8 cellular contexts compared by ENCODE assay signal in genomic region chr16:75304521-75305363, GRCh38. TPM values are rescaled to one million over a fixed set of nuclear protein-coding genes. Genes with fewer than 3 reads are reported as not detected.
DNase-seq lines count a peak whose midpoint lies in the region; ATAC-seq and TF ChIP-seq lines count a peak whose summit lies in the region.

No MANE protein-coding gene starts in this region.

- peak; percentile 24 for DNase-seq in activated CD4-positive, alpha-beta T cell treated with anti-CD3 and anti-CD28 coated beads for 36 hours
- DNase-seq in activated CD4-positive, alpha-beta T cell treated with anti-CD3 and anti-CD28 coated beads, Interleukin-2, amount 10 ng/mL, durations not matched to agents 7 days and 5 days: no peak
- DNase-seq in astrocyte of the cerebellum (ENCODE audit: low read depth) (peak; percentile 76), kidney tubule cell (ENCODE audit: low spot score) (peak; percentile 89), stromal cell of bone marrow (ENCODE audit: low read depth) (peak; percentile 94), NCI-H446 (lab: John Stamatoyannopoulos, UW) (no peak)

- no peak overlapping the region for H3K4me3 Mint-ChIP-seq in activated CD4-positive, alpha-beta T cell treated with anti-CD3 and anti-CD28 coated beads for 36 hours
- no peak overlapping the region for H3K4me3 Mint-ChIP-seq in activated CD4-positive, alpha-beta T cell treated with anti-CD3 and anti-CD28 coated beads, Interleukin-2, amount 10 ng/mL, durations not matched to agents 7 days and 5 days

- H3K36me3 Mint-ChIP-seq in activated CD4-positive, alpha-beta T cell treated with anti-CD3 and anti-CD28 coated beads for 36 hours (ENCODE audit: low read depth): peaks cover 43% of the 10 kb centered on the region
- peaks cover 32% of the 10 kb centered on the region for H3K36me3 Mint-ChIP-seq in activated CD4-positive, alpha-beta T cell treated with anti-CD3 and anti-CD28 coated beads, Interleukin-2, amount 10 ng/mL, durations not matched to agents 7 days and 5 days (ENCODE audit: low read depth)

- H3K4me1 Mint-ChIP-seq in activated CD4-positive, alpha-beta T cell treated with anti-CD3 and anti-CD28 coated beads for 36 hours: peaks cover 29% of the 10 kb centered on the region
- peaks cover 23% of the 10 kb centered on the region for H3K4me1 Mint-ChIP-seq in activated CD4-positive, alpha-beta T cell treated with anti-CD3 and anti-CD28 coated beads, Interleukin-2, amount 10 ng/mL, durations not matched to agents 7 days and 5 days

- intact Hi-C loops in activated CD4-positive, alpha-beta T cell treated with anti-CD3 and anti-CD28 coated beads for 36 hours (cut with DNase I, micrococcal nuclease): loop anchor here (1.0 to 5.0 kb wide), 3 partner anchors 16 to 80 kb away; no protein-coding TSS in a partner anchor

- no peaks in the 10 kb centered on the region for H3K9me3 Mint-ChIP-seq in activated CD4-positive, alpha-beta T cell treated with anti-CD3 and anti-CD28 coated beads for 36 hours (ENCODE audit: low read depth)
- no peaks in the 10 kb centered on the region for H3K9me3 Mint-ChIP-seq in activated CD4-positive, alpha-beta T cell treated with anti-CD3 and anti-CD28 coated beads, Interleukin-2, amount 10 ng/mL, durations not matched to agents 7 days and 5 days

- POLR2A ChIA-PET in activated CD4-positive, alpha-beta T cell treated with anti-CD3 and anti-CD28 coated beads for 36 hours (lab: Charles Lee): no interaction called here
- POLR2A ChIA-PET in activated CD4-positive, alpha-beta T cell treated with anti-CD3 and anti-CD28 coated beads, Interleukin-2, amount 10 ng/mL, durations not matched to agents 7 days and 5 days (lab: Charles Lee): no interaction called here

- in situ Hi-C loops in astrocyte of the cerebellum (cut with HindIII; ENCODE audit: low sequenced_read_pairs): loop anchor here (5.0 kb wide), 2 partner anchors 48 to 67 kb away; no protein-coding TSS in a partner anchor

- CTCF ChIA-PET in activated CD4-positive, alpha-beta T cell treated with anti-CD3 and anti-CD28 coated beads for 36 hours (lab: Charles Lee): interaction anchor here (0.6 to 2.7 kb wide), 8 partner anchors 9 to 332 kb away, joined by 3 to 10 read pairs (median 4); no protein-coding TSS in a partner anchor
- CTCF ChIA-PET in activated CD4-positive, alpha-beta T cell treated with anti-CD3 and anti-CD28 coated beads, Interleukin-2, amount 10 ng/mL, durations not matched to agents 7 days and 5 days (lab: Charles Lee): interaction anchor here (1.7 kb wide), 1 partner anchor 81 kb away, joined by 4 read pairs; no protein-coding TSS in a partner anchor

- no peak for ATAC-seq in activated CD4-positive, alpha-beta T cell treated with anti-CD3 and anti-CD28 coated beads for 36 hours
- ATAC-seq in GM21619 (IDR thresholded peaks at IDR 0.05; ENCODE audit: unreplicated experiment) (no peak), HG02571 (IDR thresholded peaks at IDR 0.05; ENCODE audit: unreplicated experiment) (no peak)

- TF ChIP-seq CTCF in astrocyte of the cerebellum (IDR thresholded peaks at IDR 0.05; ENCODE audit: low read depth, low read length, missing control alignments): no peak

- no peaks in the 10 kb centered on the region for H3K27me3 Mint-ChIP-seq in activated CD4-positive, alpha-beta T cell treated with anti-CD3 and anti-CD28 coated beads for 36 hours
- H3K27me3 Mint-ChIP-seq in activated CD4-positive, alpha-beta T cell treated with anti-CD3 and anti-CD28 coated beads, Interleukin-2, amount 10 ng/mL, durations not matched to agents 7 days and 5 days: no peaks in the 10 kb centered on the region

- H3K4me3 ChIP-seq in astrocyte of the cerebellum (ENCODE audit: low read depth, low read length): no peak overlapping the region

- H3K27ac Mint-ChIP-seq in activated CD4-positive, alpha-beta T cell treated with anti-CD3 and anti-CD28 coated beads for 36 hours: peak overlapping the region; percentile 84
- no peak overlapping the region for H3K27ac Mint-ChIP-seq in activated CD4-positive, alpha-beta T cell treated with anti-CD3 and anti-CD28 coated beads, Interleukin-2, amount 10 ng/mL, durations not matched to agents 7 days and 5 days

RNA-seq across cellular contexts. Expression of gene BCAR1, which starts 53.3 kb away (rescaled TPM):
- 1 to 10 TPM in 1 of 2 experiments, under 1 TPM in 1; 0.98 to 1.7 TPM for total RNA-seq in activated CD4-positive, alpha-beta T cell treated with anti-CD3 and anti-CD28 coated beads for 36 hours
- under 1 TPM in 1 of 2 experiments, not detected in 1; 0.04 TPM for total RNA-seq in activated CD4-positive, alpha-beta T cell treated with anti-CD3 and anti-CD28 coated beads, Interleukin-2, amount 10 ng/mL, durations not matched to agents 7 days and 5 days

Comparison
In these comparisons a context has a peak if more than half of its experiments do, and no peak if none do; other contexts are left out.
1. DNase-seq: peak in activated CD4-positive, alpha-beta T cell treated with anti-CD3 and anti-CD28 coated beads for 36 hours (single experiment), astrocyte of the cerebellum (single experiment), kidney tubule cell (single experiment) and stromal cell of bone marrow (single experiment); none in activated CD4-positive, alpha-beta T cell treated with anti-CD3 and anti-CD28 coated beads, Interleukin-2, amount 10 ng/mL, durations not matched to agents 7 days and 5 days (single experiment) and NCI-H446 (0 of 2).